1 cellular context compared by ENCODE assay signal in the genomic region with DNA sequence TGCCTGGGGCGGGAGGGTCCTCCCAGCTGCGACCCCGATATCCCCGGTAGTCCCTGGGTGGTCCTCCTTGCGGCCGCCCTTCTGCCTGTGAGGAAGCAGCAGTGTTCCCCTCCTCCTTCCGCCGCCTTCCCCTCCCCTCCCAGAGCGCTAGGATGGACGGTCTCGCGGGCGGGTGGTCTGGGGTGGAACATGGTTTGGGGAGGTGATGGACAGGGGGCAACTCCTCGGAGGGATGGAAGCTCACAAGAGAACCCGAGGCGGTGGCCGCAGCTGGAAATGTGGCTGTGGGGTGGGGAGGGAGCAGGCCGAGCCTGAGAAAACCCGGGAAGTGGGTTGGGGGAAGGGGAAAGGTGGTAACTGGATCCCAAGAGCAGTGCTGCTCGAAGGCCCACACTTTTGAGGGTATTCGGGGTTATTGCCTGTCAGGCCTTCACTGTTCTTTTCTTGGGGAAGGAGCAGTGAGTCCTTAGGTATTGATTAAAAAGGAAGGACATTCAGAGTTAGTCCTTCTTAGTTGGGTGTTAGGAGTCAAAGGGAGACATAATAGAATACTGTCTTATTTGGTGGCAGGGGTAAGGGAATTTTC.
TF ChIP-seq lines count a peak whose summit lies in the region.

No MANE protein-coding gene starts in this region.

TF ChIP-seq in WTC11, 78 proteins besides CTCF, POLR2A, EP300 and RAD21 (continued from another document):
- TF ChIP-seq, protein P1, sequence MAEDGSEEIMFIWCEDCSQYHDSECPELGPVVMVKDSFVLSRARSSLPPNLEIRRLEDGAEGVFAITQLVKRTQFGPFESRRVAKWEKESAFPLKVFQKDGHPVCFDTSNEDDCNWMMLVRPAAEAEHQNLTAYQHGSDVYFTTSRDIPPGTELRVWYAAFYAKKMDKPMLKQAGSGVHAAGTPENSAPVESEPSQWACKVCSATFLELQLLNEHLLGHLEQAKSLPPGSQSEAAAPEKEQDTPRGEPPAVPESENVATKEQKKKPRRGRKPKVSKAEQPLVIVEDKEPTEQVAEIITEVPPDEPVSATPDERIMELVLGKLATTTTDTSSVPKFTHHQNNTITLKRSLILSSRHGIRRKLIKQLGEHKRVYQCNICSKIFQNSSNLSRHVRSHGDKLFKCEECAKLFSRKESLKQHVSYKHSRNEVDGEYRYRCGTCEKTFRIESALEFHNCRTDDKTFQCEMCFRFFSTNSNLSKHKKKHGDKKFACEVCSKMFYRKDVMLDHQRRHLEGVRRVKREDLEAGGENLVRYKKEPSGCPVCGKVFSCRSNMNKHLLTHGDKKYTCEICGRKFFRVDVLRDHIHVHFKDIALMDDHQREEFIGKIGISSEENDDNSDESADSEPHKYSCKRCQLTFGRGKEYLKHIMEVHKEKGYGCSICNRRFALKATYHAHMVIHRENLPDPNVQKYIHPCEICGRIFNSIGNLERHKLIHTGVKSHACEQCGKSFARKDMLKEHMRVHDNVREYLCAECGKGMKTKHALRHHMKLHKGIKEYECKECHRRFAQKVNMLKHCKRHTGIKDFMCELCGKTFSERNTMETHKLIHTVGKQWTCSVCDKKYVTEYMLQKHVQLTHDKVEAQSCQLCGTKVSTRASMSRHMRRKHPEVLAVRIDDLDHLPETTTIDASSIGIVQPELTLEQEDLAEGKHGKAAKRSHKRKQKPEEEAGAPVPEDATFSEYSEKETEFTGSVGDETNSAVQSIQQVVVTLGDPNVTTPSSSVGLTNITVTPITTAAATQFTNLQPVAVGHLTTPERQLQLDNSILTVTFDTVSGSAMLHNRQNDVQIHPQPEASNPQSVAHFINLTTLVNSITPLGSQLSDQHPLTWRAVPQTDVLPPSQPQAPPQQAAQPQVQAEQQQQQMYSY (CRISPR knock-in tag; IDR thresholded peaks at IDR 0.05): peak; percentile 50; the same call in 1 of the 2 replicates
- peak; percentile 45; the same call in 1 of the 2 replicates for TF ChIP-seq NFATC4 (CRISPR knock-in tag; IDR thresholded peaks at IDR 0.05)
- TF ChIP-seq PRRX2 (CRISPR knock-in tag; IDR thresholded peaks at IDR 0.05): no peak
- TF ChIP-seq, protein P2, sequence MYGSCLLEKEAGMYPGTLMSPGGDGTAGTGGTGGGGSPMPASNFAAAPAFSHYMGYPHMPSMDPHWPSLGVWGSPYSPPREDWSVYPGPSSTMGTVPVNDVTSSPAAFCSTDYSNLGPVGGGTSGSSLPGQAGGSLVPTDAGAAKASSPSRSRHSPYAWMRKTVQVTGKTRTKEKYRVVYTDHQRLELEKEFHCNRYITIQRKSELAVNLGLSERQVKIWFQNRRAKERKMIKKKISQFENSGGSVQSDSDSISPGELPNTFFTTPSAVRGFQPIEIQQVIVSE (CRISPR knock-in tag; IDR thresholded peaks at IDR 0.05; ENCODE audit: borderline replicate concordance): no peak
- no peak for TF ChIP-seq NR1H2 (CRISPR knock-in tag; IDR thresholded peaks at IDR 0.05)
- TF ChIP-seq, protein P3, sequence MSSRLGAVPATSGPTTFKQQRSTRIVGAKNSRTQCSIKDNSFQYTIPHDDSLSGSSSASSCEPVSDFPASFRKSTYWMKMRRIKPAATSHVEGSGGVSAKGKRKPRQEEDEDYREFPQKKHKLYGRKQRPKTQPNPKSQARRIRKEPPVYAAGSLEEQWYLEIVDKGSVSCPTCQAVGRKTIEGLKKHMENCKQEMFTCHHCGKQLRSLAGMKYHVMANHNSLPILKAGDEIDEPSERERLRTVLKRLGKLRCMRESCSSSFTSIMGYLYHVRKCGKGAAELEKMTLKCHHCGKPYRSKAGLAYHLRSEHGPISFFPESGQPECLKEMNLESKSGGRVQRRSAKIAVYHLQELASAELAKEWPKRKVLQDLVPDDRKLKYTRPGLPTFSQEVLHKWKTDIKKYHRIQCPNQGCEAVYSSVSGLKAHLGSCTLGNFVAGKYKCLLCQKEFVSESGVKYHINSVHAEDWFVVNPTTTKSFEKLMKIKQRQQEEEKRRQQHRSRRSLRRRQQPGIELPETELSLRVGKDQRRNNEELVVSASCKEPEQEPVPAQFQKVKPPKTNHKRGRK (CRISPR knock-in tag; IDR thresholded peaks at IDR 0.05; ENCODE audit: borderline replicate concordance): no peak
- TF ChIP-seq, protein P4, sequence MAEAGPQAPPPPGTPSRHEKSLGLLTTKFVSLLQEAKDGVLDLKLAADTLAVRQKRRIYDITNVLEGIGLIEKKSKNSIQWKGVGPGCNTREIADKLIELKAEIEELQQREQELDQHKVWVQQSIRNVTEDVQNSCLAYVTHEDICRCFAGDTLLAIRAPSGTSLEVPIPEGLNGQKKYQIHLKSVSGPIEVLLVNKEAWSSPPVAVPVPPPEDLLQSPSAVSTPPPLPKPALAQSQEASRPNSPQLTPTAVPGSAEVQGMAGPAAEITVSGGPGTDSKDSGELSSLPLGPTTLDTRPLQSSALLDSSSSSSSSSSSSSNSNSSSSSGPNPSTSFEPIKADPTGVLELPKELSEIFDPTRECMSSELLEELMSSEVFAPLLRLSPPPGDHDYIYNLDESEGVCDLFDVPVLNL (CRISPR knock-in tag; IDR thresholded peaks at IDR 0.05; ENCODE audit: borderline replicate concordance, low read depth): no peak
- TF ChIP-seq, protein P5, sequence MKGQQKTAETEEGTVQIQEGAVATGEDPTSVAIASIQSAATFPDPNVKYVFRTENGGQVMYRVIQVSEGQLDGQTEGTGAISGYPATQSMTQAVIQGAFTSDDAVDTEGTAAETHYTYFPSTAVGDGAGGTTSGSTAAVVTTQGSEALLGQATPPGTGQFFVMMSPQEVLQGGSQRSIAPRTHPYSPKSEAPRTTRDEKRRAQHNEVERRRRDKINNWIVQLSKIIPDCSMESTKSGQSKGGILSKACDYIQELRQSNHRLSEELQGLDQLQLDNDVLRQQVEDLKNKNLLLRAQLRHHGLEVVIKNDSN (CRISPR knock-in tag; IDR thresholded peaks at IDR 0.05): no peak
- no peak for TF ChIP-seq JAZF1 (CRISPR knock-in tag; IDR thresholded peaks at IDR 0.05)
- TF ChIP-seq, protein P6, sequence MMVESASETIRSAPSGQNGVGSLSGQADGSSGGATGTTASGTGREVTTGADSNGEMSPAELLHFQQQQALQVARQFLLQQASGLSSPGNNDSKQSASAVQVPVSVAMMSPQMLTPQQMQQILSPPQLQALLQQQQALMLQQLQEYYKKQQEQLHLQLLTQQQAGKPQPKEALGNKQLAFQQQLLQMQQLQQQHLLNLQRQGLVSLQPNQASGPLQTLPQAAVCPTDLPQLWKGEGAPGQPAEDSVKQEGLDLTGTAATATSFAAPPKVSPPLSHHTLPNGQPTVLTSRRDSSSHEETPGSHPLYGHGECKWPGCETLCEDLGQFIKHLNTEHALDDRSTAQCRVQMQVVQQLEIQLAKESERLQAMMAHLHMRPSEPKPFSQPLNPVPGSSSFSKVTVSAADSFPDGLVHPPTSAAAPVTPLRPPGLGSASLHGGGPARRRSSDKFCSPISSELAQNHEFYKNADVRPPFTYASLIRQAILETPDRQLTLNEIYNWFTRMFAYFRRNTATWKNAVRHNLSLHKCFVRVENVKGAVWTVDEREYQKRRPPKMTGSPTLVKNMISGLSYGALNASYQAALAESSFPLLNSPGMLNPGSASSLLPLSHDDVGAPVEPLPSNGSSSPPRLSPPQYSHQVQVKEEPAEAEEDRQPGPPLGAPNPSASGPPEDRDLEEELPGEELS (CRISPR knock-in tag; IDR thresholded peaks at IDR 0.05): 0 out of 2 replicates have a peak, but pooled peaks have one; percentile 41
- TF ChIP-seq ZNF219 (CRISPR knock-in tag; IDR thresholded peaks at IDR 0.05; ENCODE audit: borderline replicate concordance): no peak
- no peak for TF ChIP-seq HMGA2 (CRISPR knock-in tag; IDR thresholded peaks at IDR 0.05)
